In the genomic region with DNA sequence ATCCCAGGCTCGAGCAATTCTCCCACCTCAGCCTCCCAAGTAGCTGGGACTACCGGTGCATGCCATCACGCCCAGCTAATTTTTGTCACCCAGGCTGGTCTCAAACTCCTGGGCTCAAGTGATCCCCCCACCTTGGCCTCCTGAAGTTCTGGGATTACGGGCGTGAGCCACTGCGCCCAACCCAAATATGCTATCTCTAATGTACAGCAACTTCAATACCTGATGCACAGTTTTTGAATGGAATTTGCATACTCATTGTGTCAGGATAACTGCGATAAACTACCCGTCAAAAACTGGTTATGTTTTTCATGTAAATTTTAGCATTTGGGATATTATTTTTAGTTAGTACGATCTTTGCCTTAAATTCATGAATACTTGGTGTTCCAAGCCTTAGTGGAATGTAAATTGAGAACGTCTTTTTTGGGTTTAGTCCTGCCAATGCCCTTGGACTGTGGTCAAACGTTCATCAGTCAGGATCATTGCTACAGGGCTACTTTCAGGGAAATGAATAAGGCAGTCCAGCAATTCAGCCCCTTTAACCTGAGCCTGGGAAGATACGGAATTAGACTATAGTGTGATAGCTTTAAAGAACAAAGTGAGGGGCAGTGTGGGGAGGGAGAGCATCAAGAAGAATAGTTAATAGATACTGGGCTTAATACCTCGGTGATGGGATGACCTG, we compare ENCODE assay signal across 18 cellular contexts. TPM values are rescaled to one million over a fixed set of nuclear protein-coding genes. Genes with fewer than 3 reads are reported as not detected.
DNase-seq lines count a peak whose midpoint lies in the region; ATAC-seq and TF ChIP-seq lines count a peak whose summit lies in the region.
"Had no signal": no experiment of that assay in that cellular context is flagged by ENCODE, and none has a peak within 500 bp of the region (broad histone marks: within the 10 kb centered on the region; RNA-seq: fewer than 3 reads in every experiment).

No MANE protein-coding gene starts in this region.

- no peaks in the 10 kb centered on the region for H3K27me3 ChIP-seq in BJ (ENCODE audit: control insufficient read depth, insufficient read depth, low read length)
- no peaks in the 10 kb centered on the region for H3K27me3 ChIP-seq in SU-DHL-6 (ENCODE audit: low read length)

- H3K36me3 Mint-ChIP-seq in activated naive CD4-positive, alpha-beta T cell treated with anti-CD3 and anti-CD28 coated beads, Interleukin-2, amount 50 U/mL, for 72 hours = peaks cover 0 to 3% of the 10 kb centered on the region in 2 donors

- peak overlapping the region; percentile 97 for H3K4me3 ChIP-seq in BJ (ENCODE audit: low read depth, low read length)
- no peak overlapping the region for H3K4me3 ChIP-seq in SU-DHL-6 (ENCODE audit: insufficient read depth, low read length, poor library complexity, severe bottlenecking)
- no peak overlapping the region for H3K4me3 ChIP-seq in fibroblast of mammary gland (ENCODE audit: control insufficient read depth, low read depth, low read length)

- TF ChIP-seq CTCF in BJ (IDR thresholded peaks at IDR 0.05; ENCODE audit: insufficient read depth, low read depth, low read length) = no peak
- TF ChIP-seq CTCF in SU-DHL-6 (IDR thresholded peaks at IDR 0.05; ENCODE audit: insufficient read depth, low read length, poor library complexity, severe bottlenecking) = no peak
- no peak for TF ChIP-seq CTCF in fibroblast of mammary gland (conservative IDR thresholded peaks at IDR 0.05; ENCODE audit: control insufficient read depth, insufficient read depth, low read depth, low read length)

- H3K9me3 ChIP-seq in SU-DHL-6 (ENCODE audit: insufficient read depth, low read length) = no peaks in the 10 kb centered on the region

- H3K9me3 Mint-ChIP-seq in activated naive CD4-positive, alpha-beta T cell treated with anti-CD3 and anti-CD28 coated beads, Interleukin-2, amount 50 U/mL, for 72 hours = no peaks in the 10 kb centered on the region
- H3K9me3 Mint-ChIP-seq: activated naive CD8-positive, alpha-beta T cell treated with anti-CD3 and anti-CD28 coated beads, Interleukin-2, amount 10 ng/mL, durations not matched to agents 7 days and 5 days; activated T-cell treated with anti-CD3 and anti-CD28 coated beads, Interleukin-2, amount 50 U/mL, for 4 hours; naive B cell had no signal

- no peak overlapping the region for H3K9ac ChIP-seq in SU-DHL-6 (ENCODE audit: low read length)

- no peak overlapping the region for H3K27ac Mint-ChIP-seq in activated naive CD4-positive, alpha-beta T cell treated with anti-CD3 and anti-CD28 coated beads, Interleukin-2, amount 50 U/mL, for 72 hours
- H3K27ac Mint-ChIP-seq: activated naive CD8-positive, alpha-beta T cell treated with anti-CD3 and anti-CD28 coated beads, Interleukin-2, amount 10 ng/mL, durations not matched to agents 7 days and 5 days had no signal

- POLR2A ChIA-PET in BJ (lab: Charles Lee) = interaction anchor here (0.5 kb wide), 1 partner anchor 156 kb away, joined by 3 read pairs; no protein-coding TSS in a partner anchor

- H2AFZ ChIP-seq in SU-DHL-6 (ENCODE audit: low read depth, low read length, severe bottlenecking) = no peak overlapping the region

- H3K27ac ChIP-seq in SU-DHL-6 (ENCODE audit: low read depth, low read length) = no peak overlapping the region

- CTCF ChIA-PET in BJ (lab: Yijun Ruan, JAX) = interaction anchor here (0.6 to 1.9 kb wide), 2 partner anchors 174 to 185 kb away, joined by 3 to 6 read pairs; no protein-coding TSS in a partner anchor

- no peak for ATAC-seq in activated naive CD4-positive, alpha-beta T cell treated with anti-CD3 and anti-CD28 coated beads, Interleukin-2, amount 50 U/mL, for 72 hours
- ATAC-seq in GM18498 (IDR thresholded peaks at IDR 0.05; ENCODE audit: unreplicated experiment) = no peak
- ATAC-seq: activated T-cell treated with anti-CD3 and anti-CD28 coated beads, Interleukin-2, amount 50 U/mL, for 4 hours had no signal

- H3K4me2 ChIP-seq in SU-DHL-6 (ENCODE audit: low read depth, low read length, poor library complexity, severe bottlenecking) = peak overlapping the region; percentile 7

- peaks cover 20% of the 10 kb centered on the region for H3F3A ChIP-seq in SU-DHL-6 (ENCODE audit: insufficient read depth)

- peaks cover 41% of the 10 kb centered on the region for H4K20me1 ChIP-seq in SU-DHL-6 (ENCODE audit: low read depth, low read length)

- H3K79me2 ChIP-seq in SU-DHL-6 (ENCODE audit: insufficient read depth, low read length) = peaks cover 92% of the 10 kb centered on the region

- no peak for DNase-seq in BJ (ENCODE audit: low read depth)
- peak; percentile 46 for DNase-seq in fibroblast of mammary gland (ENCODE audit: low read depth)
- DNase-seq in myocyte (ENCODE audit: low read depth) = peak; percentile 35
- no peak for DNase-seq in activated naive CD4-positive, alpha-beta T cell treated with anti-CD3 and anti-CD28 coated beads, Interleukin-2, amount 50 U/mL, for 72 hours (ENCODE audit: low spot score in 2 of 2)
- no peak for DNase-seq in retina
- DNase-seq in NAMALWA (ENCODE audit: low spot score) = no peak
- DNase-seq: activated CD4-positive, alpha-beta T cell treated with anti-CD3 and anti-CD28 coated beads, Interleukin-2, amount 50 U/mL, for 4 hours; activated naive CD8-positive, alpha-beta T cell treated with anti-CD3 and anti-CD28 coated beads, Interleukin-2, amount 10 ng/mL, durations not matched to agents 7 days and 5 days; activated T-cell treated with anti-CD3 and anti-CD28 coated beads, Interleukin-2, amount 50 U/mL, for 4 hours; AML-193; hippocampal formation; naive B cell; NCI-H1417 treated with DMSO at 0.1 percent for 48 hours; NCI-H226; stimulated activated CD4-positive, alpha-beta T cell treated with anti-CD3 and anti-CD28 coated beads, Interleukin-1b, Interleukin-23, amount 100 ng/mL, for 48 hours; stimulated activated CD8-positive, alpha-beta memory T cell treated with anti-CD3 and anti-CD28 coated beads, Interleukin-4, amount 100 ng/mL, for 48 hours had no signal

- no peaks in the 10 kb centered on the region; the same call in 1 of the 2 replicates for H3K36me3 ChIP-seq in BJ (ENCODE audit: control insufficient read depth, insufficient read depth, low read length)
- peaks cover 9% of the 10 kb centered on the region; the same call in 1 of the 2 replicates for H3K36me3 ChIP-seq in SU-DHL-6 (ENCODE audit: low read length)

- H3K9me2 ChIP-seq in SU-DHL-6 (replicated peaks; ENCODE audit: insufficient read depth, low read length) = no peaks in the 10 kb centered on the region

RNA-seq across cellular contexts. Expression of gene UGCG, which starts 4.5 kb away (rescaled TPM):
- polyA plus RNA-seq in BJ (2011; rRNA removed) = 34.3 and 79.4 TPM in 2 replicates
- polyA minus RNA-seq in BJ (2011; rRNA and poly(A)+ RNA removed) = 47.3 and 63.8 TPM in 2 replicates
- 89.8 and 124 TPM in 2 replicates for total RNA-seq in myocyte
- 24.4 TPM for polyA plus RNA-seq in myocyte (2012)
- total RNA-seq in activated naive CD4-positive, alpha-beta T cell treated with anti-CD3 and anti-CD28 coated beads, Interleukin-2, amount 50 U/mL, for 72 hours = 10 to 100 TPM; 12.5 to 23.5 TPM

Comparison
In these comparisons a context has a peak if more than half of its experiments do, and no peak if none do; other contexts are left out.
1. DNase-seq: peak in fibroblast of mammary gland (single experiment) and myocyte (single experiment); none in BJ (single experiment), activated naive CD4-positive, alpha-beta T cell treated with anti-CD3 and anti-CD28 coated beads, Interleukin-2, amount 50 U/mL, for 72 hours (0 of 2), retina (single experiment) and NAMALWA (single experiment).